In genomic region chr15:65862682-65863081, GRCh38 we compare ENCODE assay signal across 1 cellular context.
TF ChIP-seq lines count a peak whose summit lies in the region.

No MANE protein-coding gene starts in this region.

TF ChIP-seq in SK-N-SH treated with all-trans-retinoic acid at 6 μM for 48 hours, 23 proteins besides CTCF, POLR2A, EP300 and RAD21 (continued from another document):
- no peak for TF ChIP-seq TSHZ2 (CRISPR knock-in tag; IDR thresholded peaks at IDR 0.05)
- TF ChIP-seq ISL1 (CRISPR knock-in tag; IDR thresholded peaks at IDR 0.05) = no peak
TF ChIP-seq in SK-N-SH treated with all-trans-retinoic acid at 6 μM for 48 hours: peak in this region for 0.
